ENCODE assay signal across 20 cellular contexts in genomic region chr5:90504743-90505142, GRCh38. TPM values are rescaled to one million over a fixed set of nuclear protein-coding genes. Genes with fewer than 3 reads are reported as not detected.
"Had no signal": no experiment of that assay in that cellular context is flagged by ENCODE, and none has a peak within 500 bp of the region (broad histone marks: within the 10 kb centered on the region; RNA-seq: fewer than 3 reads in every experiment).

No MANE protein-coding gene starts in this region.

- H3K27me3 ChIP-seq: colonic mucosa, heart left ventricle, neutrophil, testis, tibial nerve had no signal

- DNase-seq: colonic mucosa; dermis blood vessel endothelial cell; heart left ventricle; hippocampal formation; kidney glomerular epithelial cell; mucosa of descending colon; naive thymus-derived CD8-positive, alpha-beta T cell; psoas muscle; retina; stimulated activated CD4-positive, alpha-beta T cell treated with anti-CD3 and anti-CD28 coated beads, Interleukin-2, amount 100 ng/mL, for 24 hours; stimulated activated CD4-positive, alpha-beta T cell treated with anti-CD3 and anti-CD28 coated beads, Interleukin-4, amount 100 ng/mL, for 4 hours; stimulated activated naive B cell treated with anti-CD40 and anti-IgM and Interleukin-4, amounts not matched to agents 10 μg/mL and 1 μg/mL and 100 μg/mL, for 72 hours; stimulated activated naive CD8-positive, alpha-beta T cell treated with anti-CD3 and anti-CD28 coated beads, Interleukin-15, amount 100 ng/mL, for 72 hours; testis had no signal

- H3K27ac ChIP-seq: colonic mucosa, heart left ventricle, neutrophil, psoas muscle, testis, tibial nerve had no signal

- H3K9me3 ChIP-seq: colonic mucosa, heart left ventricle, mucosa of descending colon, neutrophil, psoas muscle, testis, tibial nerve had no signal

- FAIRE-seq: frontal cortex had no signal

- H3K36me3 ChIP-seq: colonic mucosa, heart left ventricle, neutrophil had no signal

- H3K4me3 ChIP-seq: colonic mucosa, heart left ventricle, mucosa of descending colon, psoas muscle, testis, tibial nerve had no signal

- ATAC-seq: heart left ventricle; left lobe of liver; mucosa of descending colon; naive thymus-derived CD8-positive, alpha-beta T cell; psoas muscle; sciatic nerve; stimulated activated naive B cell treated with anti-CD40 and anti-IgM and Interleukin-4, amounts not matched to agents 10 μg/mL and 1 μg/mL and 100 μg/mL, for 72 hours; stimulated activated naive CD8-positive, alpha-beta T cell treated with anti-CD3 and anti-CD28 coated beads, Interleukin-15, amount 100 ng/mL, for 72 hours had no signal

- H3K4me1 ChIP-seq: colonic mucosa, heart left ventricle, psoas muscle, testis, tibial nerve had no signal

RNA-seq across cellular contexts. Expression of gene ADGRV1, which starts 53.9 kb away (rescaled TPM):
- total RNA-seq: subcutaneous adipose tissue had no signal
- polyA plus RNA-seq: heart left ventricle had no signal
